In the genomic region with DNA sequence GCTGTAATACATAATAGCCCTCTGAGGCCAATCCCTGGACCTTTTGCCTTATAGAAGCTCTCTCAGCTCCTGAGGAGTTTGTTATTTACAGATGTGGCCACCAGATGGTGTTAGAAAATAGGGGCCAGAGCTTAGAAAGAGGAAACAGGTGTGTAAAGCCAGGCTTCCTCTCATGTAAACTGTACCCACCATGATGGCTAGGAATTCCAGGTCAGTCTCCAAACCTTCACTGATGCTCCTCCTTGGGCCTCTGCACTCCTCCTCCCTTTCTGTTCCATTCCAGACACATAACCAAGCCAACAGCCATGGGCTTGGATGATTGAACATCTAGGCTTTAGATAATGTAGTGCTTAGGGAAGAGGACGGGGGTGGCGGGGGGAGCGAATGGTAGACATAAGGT, we compare ENCODE assay signal across 8 cellular contexts. TPM values are rescaled to one million over a fixed set of nuclear protein-coding genes. Genes with fewer than 3 reads are reported as not detected.
DNase-seq lines count a peak whose midpoint lies in the region; ATAC-seq, FAIRE-seq and TF ChIP-seq lines count a peak whose summit lies in the region.

No MANE protein-coding gene starts in this region.

- no peaks in the 10 kb centered on the region for H3K9me3 Mint-ChIP-seq in activated CD8-positive, alpha-beta T cell treated with anti-CD3 and anti-CD28 coated beads for 36 hours

- no peak overlapping the region for H3K27ac Mint-ChIP-seq in activated CD8-positive, alpha-beta T cell treated with anti-CD3 and anti-CD28 coated beads for 36 hours

- H3K4me1 ChIP-seq in right atrium auricular region (peaks cover 0 to 27% of the 10 kb centered on the region in 2 donors), small intestine (ENCODE audit: control insufficient read depth in 2 of 2, insufficient read depth in 1 of 2, low read depth in 1 of 2, low read length in 1 of 2) (peaks cover 0 to 6% of the 10 kb centered on the region in 2 donors)

- FAIRE-seq in small intestine (lab: Jason Lieb, UNC) = no peak

- intact Hi-C loops in activated CD8-positive, alpha-beta T cell treated with anti-CD3 and anti-CD28 coated beads for 36 hours (cut with micrococcal nuclease) = loop anchor here (10.0 kb wide), 3 partner anchors 56 to 336 kb away; partner anchors contain the start of gene GAB2

- no peaks in the 10 kb centered on the region for H3K9me3 ChIP-seq in AG04450 (ENCODE audit: control insufficient read depth, insufficient read depth, low read length)
- H3K9me3 ChIP-seq in right atrium auricular region = no peaks in the 10 kb centered on the region
- no peaks in the 10 kb centered on the region for H3K9me3 ChIP-seq in small intestine (ENCODE audit: control insufficient read depth, low read depth)

- DNase-seq in AG04450 (ENCODE audit: low read depth, low spot score) (peak; percentile 15), NCI-H2227 (lab: John Stamatoyannopoulos, UW; ENCODE audit: unreplicated experiment) (peak; percentile 84), right atrium auricular region (ENCODE audit: low spot score) (peak; percentile 56), small intestine (peak; percentile 79)
- DNase-seq in activated CD8-positive, alpha-beta T cell treated with anti-CD3 and anti-CD28 coated beads for 36 hours = peak; percentile 28
- no peak for DNase-seq in activated CD4-positive, alpha-beta T cell treated with anti-CD3 and anti-CD28 coated beads, Interleukin-2, amount 50 U/mL, for 4 hours

- H3K4me1 Mint-ChIP-seq in activated CD8-positive, alpha-beta T cell treated with anti-CD3 and anti-CD28 coated beads for 36 hours (ENCODE audit: low read depth) = peaks cover 8% of the 10 kb centered on the region

- H3K27ac ChIP-seq in AG04450 (ENCODE audit: low read depth, low read length) = no peak overlapping the region
- H3K27ac ChIP-seq in right atrium auricular region = no peak overlapping the region
- no peak overlapping the region for H3K27ac ChIP-seq in small intestine (ENCODE audit: low read depth in 1 of 2, low read length in 1 of 2)

- no peaks in the 10 kb centered on the region for H3K36me3 Mint-ChIP-seq in activated CD8-positive, alpha-beta T cell treated with anti-CD3 and anti-CD28 coated beads for 36 hours (ENCODE audit: low read depth)

- CTCF ChIA-PET in AG04450 (lab: Charles Lee) = interaction anchor here (1.0 to 6.5 kb wide), 7 partner anchors 12 to 358 kb away, joined by 3 to 89 read pairs (median 5); no protein-coding TSS in a partner anchor
- CTCF ChIA-PET in activated CD8-positive, alpha-beta T cell treated with anti-CD3 and anti-CD28 coated beads for 36 hours (lab: Charles Lee) = interaction anchor here (0.9 to 2.2 kb wide), 13 partner anchors 9 to 357 kb away, joined by 3 to 19 read pairs (median 3); no protein-coding TSS in a partner anchor

- ATAC-seq in GM18498 (IDR thresholded peaks at IDR 0.05; ENCODE audit: unreplicated experiment) (peak; percentile 57), HG03342 (IDR thresholded peaks at IDR 0.05; ENCODE audit: unreplicated experiment) (peak; percentile 58)
- no peak for ATAC-seq in activated CD8-positive, alpha-beta T cell treated with anti-CD3 and anti-CD28 coated beads for 36 hours

- 97 to 100% (median 100%) methylated on average over 3 of the region's 3 CpGs for WGBS in small intestine, 3 donors

- peaks cover 31% of the 10 kb centered on the region for H3K36me3 ChIP-seq in right atrium auricular region
- H3K36me3 ChIP-seq in small intestine (ENCODE audit: control insufficient read depth in 2 of 2, insufficient read depth in 2 of 2, low read length in 2 of 2) = peaks cover 0 to 7% of the 10 kb centered on the region in 2 donors

- H3K27me3 ChIP-seq in AG04450 (ENCODE audit: control insufficient read depth, insufficient read depth, low read length) (no peaks in the 10 kb centered on the region), right atrium auricular region (no peaks in the 10 kb centered on the region), small intestine (ENCODE audit: control insufficient read depth in 2 of 2, insufficient read depth in 2 of 2, low read length in 2 of 2) (no peaks in the 10 kb centered on the region)

- TF ChIP-seq CTCF in AG04450 (IDR thresholded peaks at IDR 0.05; ENCODE audit: low read depth, low read length) (peak; percentile 62), right atrium auricular region (IDR thresholded peaks at IDR 0.05) (peak; percentile 16 to 71)
- TF ChIP-seq CTCF in activated CD8-positive, alpha-beta T cell treated with anti-CD3 and anti-CD28 coated beads for 36 hours (IDR thresholded peaks at IDR 0.05) = peak; percentile 53

- no peaks in the 10 kb centered on the region for H3K27me3 Mint-ChIP-seq in activated CD8-positive, alpha-beta T cell treated with anti-CD3 and anti-CD28 coated beads for 36 hours

- H3K4me3 Mint-ChIP-seq in activated CD8-positive, alpha-beta T cell treated with anti-CD3 and anti-CD28 coated beads for 36 hours = no peak overlapping the region

- POLR2A ChIA-PET in AG04450 (lab: Yijun Ruan, JAX) = interaction anchor here (1.0 kb wide), 1 partner anchor 188 kb away, joined by 8 read pairs; no protein-coding TSS in a partner anchor
- POLR2A ChIA-PET in activated CD8-positive, alpha-beta T cell treated with anti-CD3 and anti-CD28 coated beads for 36 hours (lab: Charles Lee) = no interaction called here

- H3K4me3 ChIP-seq in AG04450 (ENCODE audit: low read depth, low read length) (no peak overlapping the region), right atrium auricular region (no peak overlapping the region), small intestine (ENCODE audit: low read depth in 1 of 2, low read length in 2 of 2) (no peak overlapping the region)

RNA-seq across cellular contexts. Expression of gene USP35, which starts 39.7 kb away (rescaled TPM):
- polyA plus RNA-seq in AG04450 (2011; rRNA removed) (5.5 and 6.0 TPM in 2 replicates), small intestine (1 to 10 TPM; 1.9 to 7.8 (median 5.1) TPM)
- 7.2 and 10.3 TPM in 2 replicates for polyA minus RNA-seq in AG04450 (2011; rRNA and poly(A)+ RNA removed)
- total RNA-seq in activated CD8-positive, alpha-beta T cell treated with anti-CD3 and anti-CD28 coated beads for 36 hours = 1 to 10 TPM; 6.8 to 7.7 TPM
- total RNA-seq in right atrium auricular region = 1 to 10 TPM; 8.0 to 8.6 TPM

RNA-seq across cellular contexts. Expression of gene KCTD21, which starts 40.0 kb away (rescaled TPM):
- polyA plus RNA-seq in AG04450 (2011; rRNA removed) = 18.4 and 19.7 TPM in 2 replicates
- 42.1 and 65.1 TPM in 2 replicates for polyA minus RNA-seq in AG04450 (2011; rRNA and poly(A)+ RNA removed)
- 1 to 10 TPM; 4.1 to 5.2 TPM for total RNA-seq in activated CD8-positive, alpha-beta T cell treated with anti-CD3 and anti-CD28 coated beads for 36 hours
- 10 to 100 TPM in 1 of 2 donors, 1 to 10 TPM in 1; 9.8 to 12.9 TPM for total RNA-seq in right atrium auricular region
- 1 to 10 TPM; 4.1 to 6.5 (median 6.5) TPM for polyA plus RNA-seq in small intestine

Comparison
In these comparisons a context has a peak if more than half of its experiments do, and no peak if none do; other contexts are left out.
1. DNase-seq: peak in AG04450 (single experiment), NCI-H2227 (single experiment), activated CD8-positive, alpha-beta T cell treated with anti-CD3 and anti-CD28 coated beads for 36 hours (single experiment), right atrium auricular region (single experiment) and small intestine (single experiment); none in activated CD4-positive, alpha-beta T cell treated with anti-CD3 and anti-CD28 coated beads, Interleukin-2, amount 50 U/mL, for 4 hours (0 of 2).
2. Peak in every context shown above with its lines, with median percentiles within 50 percentile points of each other: CTCF ChIP-seq.